Comparison of ENCODE assay signal across 2 cellular contexts in genomic region chr22:50326959-50327710, GRCh38.
A peak's percentile ranks its signal among the peaks of the same experiment; 100 is the strongest.
TF ChIP-seq lines count a peak whose summit lies in the region.

TSS of gene DENND6B (minus strand) at chr22:50327012. CDS start at chr22:50326988, 24 bp downstream.

TF ChIP-seq in HEK293, 187 proteins besides CTCF, POLR2A, EP300 and RAD21 (continued from another document and continues in another):
- TF ChIP-seq, protein P1, sequence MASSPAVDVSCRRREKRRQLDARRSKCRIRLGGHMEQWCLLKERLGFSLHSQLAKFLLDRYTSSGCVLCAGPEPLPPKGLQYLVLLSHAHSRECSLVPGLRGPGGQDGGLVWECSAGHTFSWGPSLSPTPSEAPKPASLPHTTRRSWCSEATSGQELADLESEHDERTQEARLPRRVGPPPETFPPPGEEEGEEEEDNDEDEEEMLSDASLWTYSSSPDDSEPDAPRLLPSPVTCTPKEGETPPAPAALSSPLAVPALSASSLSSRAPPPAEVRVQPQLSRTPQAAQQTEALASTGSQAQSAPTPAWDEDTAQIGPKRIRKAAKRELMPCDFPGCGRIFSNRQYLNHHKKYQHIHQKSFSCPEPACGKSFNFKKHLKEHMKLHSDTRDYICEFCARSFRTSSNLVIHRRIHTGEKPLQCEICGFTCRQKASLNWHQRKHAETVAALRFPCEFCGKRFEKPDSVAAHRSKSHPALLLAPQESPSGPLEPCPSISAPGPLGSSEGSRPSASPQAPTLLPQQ (tag by site-specific recombination; IDR thresholded peaks at IDR 0.05): peak; percentile 78
- TF ChIP-seq SP7 (tag by site-specific recombination; IDR thresholded peaks at IDR 0.05) (0 out of 2 replicates have a peak, but pooled peaks have one; percentile 35), PRDM6 (tag by site-specific recombination; IDR thresholded peaks at IDR 0.05) (no peak), ZNF37A (tag by site-specific recombination; IDR thresholded peaks at IDR 0.05) (no peak), ZNF621 (tag by site-specific recombination; IDR thresholded peaks at IDR 0.05) (no peak), ZNF626 (tag by site-specific recombination; IDR thresholded peaks at IDR 0.05) (no peak), ZSCAN30 (tag by site-specific recombination; IDR thresholded peaks at IDR 0.05) (peak; percentile 86), BCL11A (tag by site-specific recombination; IDR thresholded peaks at IDR 0.05; ENCODE audit: low read depth) (no peak), ZNF391 (tag by site-specific recombination; IDR thresholded peaks at IDR 0.05; ENCODE audit: borderline replicate concordance, low read depth) (no peak), YY2 (tag by site-specific recombination; IDR thresholded peaks at IDR 0.05) (peak; percentile 62; the same call in 1 of the 2 replicates), ZBTB11 (tag by site-specific recombination; conservative IDR thresholded peaks at IDR 0.05; ENCODE audit: low read depth) (peak; percentile 62), PRDM4 (tag by site-specific recombination; IDR thresholded peaks at IDR 0.05) (no peak), ZNF488 (tag by site-specific recombination; IDR thresholded peaks at IDR 0.05) (no peak), ZEB2 (tag by site-specific recombination; IDR thresholded peaks at IDR 0.05) (0 out of 2 replicates have a peak, but pooled peaks have one; percentile 18), ZNF335 (tag by site-specific recombination; conservative IDR thresholded peaks at IDR 0.05) (peak; percentile 56), IKZF3 (tag by site-specific recombination; IDR thresholded peaks at IDR 0.05) (no peak), SP3 (tag by site-specific recombination; IDR thresholded peaks at IDR 0.05) (no peak), ZFP37 (tag by site-specific recombination; IDR thresholded peaks at IDR 0.05) (no peak), ZNF324 (tag by site-specific recombination; IDR thresholded peaks at IDR 0.05) (no peak), ZNF121 (tag by site-specific recombination; IDR thresholded peaks at IDR 0.05) (0 out of 2 replicates have a peak, but pooled peaks have one; percentile 22), KLF1 (tag by site-specific recombination; IDR thresholded peaks at IDR 0.05) (no peak)

TF ChIP-seq in K562, 482 proteins besides CTCF, POLR2A, EP300 and RAD21 (continued from another document and continues in another):
- TF ChIP-seq, protein P2, sequence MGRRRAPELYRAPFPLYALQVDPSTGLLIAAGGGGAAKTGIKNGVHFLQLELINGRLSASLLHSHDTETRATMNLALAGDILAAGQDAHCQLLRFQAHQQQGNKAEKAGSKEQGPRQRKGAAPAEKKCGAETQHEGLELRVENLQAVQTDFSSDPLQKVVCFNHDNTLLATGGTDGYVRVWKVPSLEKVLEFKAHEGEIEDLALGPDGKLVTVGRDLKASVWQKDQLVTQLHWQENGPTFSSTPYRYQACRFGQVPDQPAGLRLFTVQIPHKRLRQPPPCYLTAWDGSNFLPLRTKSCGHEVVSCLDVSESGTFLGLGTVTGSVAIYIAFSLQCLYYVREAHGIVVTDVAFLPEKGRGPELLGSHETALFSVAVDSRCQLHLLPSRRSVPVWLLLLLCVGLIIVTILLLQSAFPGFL (CRISPR knock-in tag; IDR thresholded peaks at IDR 0.05): 0 out of 2 replicates have a peak, but pooled peaks have one; percentile 28
- TF ChIP-seq C11orf30 (IDR thresholded peaks at IDR 0.05; ENCODE audit: low read depth): peak; percentile 3; the same call in 1 of the 2 replicates
- peak; percentile 66 for TF ChIP-seq SP2 (IDR thresholded peaks at IDR 0.05; ENCODE audit: extremely low read depth, low read depth, low read length, poor library complexity, severe bottlenecking)
- TF ChIP-seq TEAD4 (IDR thresholded peaks at IDR 0.05; ENCODE audit: low read length): no peak
- no peak for TF ChIP-seq TEAD4 (CRISPR knock-in tag; IDR thresholded peaks at IDR 0.05; ENCODE audit: borderline replicate concordance)
- TF ChIP-seq, protein P3, sequence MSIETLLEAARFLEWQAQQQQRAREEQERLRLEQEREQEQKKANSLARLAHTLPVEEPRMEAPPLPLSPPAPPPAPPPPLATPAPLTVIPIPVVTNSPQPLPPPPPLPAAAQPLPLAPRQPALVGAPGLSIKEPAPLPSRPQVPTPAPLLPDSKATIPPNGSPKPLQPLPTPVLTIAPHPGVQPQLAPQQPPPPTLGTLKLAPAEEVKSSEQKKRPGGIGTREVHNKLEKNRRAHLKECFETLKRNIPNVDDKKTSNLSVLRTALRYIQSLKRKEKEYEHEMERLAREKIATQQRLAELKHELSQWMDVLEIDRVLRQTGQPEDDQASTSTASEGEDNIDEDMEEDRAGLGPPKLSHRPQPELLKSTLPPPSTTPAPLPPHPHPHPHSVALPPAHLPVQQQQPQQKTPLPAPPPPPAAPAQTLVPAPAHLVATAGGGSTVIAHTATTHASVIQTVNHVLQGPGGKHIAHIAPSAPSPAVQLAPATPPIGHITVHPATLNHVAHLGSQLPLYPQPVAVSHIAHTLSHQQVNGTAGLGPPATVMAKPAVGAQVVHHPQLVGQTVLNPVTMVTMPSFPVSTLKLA (conservative IDR thresholded peaks at IDR 0.05): peak in 1 of 2 experiments; percentile 57; a peak in 2 of 4 replicates
- peak; percentile 95 for TF ChIP-seq ELF1 (tag; IDR thresholded peaks at IDR 0.05)
- peak; percentile 78; the same call in 1 of the 2 replicates for TF ChIP-seq MAX (CRISPR knock-in tag; IDR thresholded peaks at IDR 0.05)
- TF ChIP-seq, protein P4, sequence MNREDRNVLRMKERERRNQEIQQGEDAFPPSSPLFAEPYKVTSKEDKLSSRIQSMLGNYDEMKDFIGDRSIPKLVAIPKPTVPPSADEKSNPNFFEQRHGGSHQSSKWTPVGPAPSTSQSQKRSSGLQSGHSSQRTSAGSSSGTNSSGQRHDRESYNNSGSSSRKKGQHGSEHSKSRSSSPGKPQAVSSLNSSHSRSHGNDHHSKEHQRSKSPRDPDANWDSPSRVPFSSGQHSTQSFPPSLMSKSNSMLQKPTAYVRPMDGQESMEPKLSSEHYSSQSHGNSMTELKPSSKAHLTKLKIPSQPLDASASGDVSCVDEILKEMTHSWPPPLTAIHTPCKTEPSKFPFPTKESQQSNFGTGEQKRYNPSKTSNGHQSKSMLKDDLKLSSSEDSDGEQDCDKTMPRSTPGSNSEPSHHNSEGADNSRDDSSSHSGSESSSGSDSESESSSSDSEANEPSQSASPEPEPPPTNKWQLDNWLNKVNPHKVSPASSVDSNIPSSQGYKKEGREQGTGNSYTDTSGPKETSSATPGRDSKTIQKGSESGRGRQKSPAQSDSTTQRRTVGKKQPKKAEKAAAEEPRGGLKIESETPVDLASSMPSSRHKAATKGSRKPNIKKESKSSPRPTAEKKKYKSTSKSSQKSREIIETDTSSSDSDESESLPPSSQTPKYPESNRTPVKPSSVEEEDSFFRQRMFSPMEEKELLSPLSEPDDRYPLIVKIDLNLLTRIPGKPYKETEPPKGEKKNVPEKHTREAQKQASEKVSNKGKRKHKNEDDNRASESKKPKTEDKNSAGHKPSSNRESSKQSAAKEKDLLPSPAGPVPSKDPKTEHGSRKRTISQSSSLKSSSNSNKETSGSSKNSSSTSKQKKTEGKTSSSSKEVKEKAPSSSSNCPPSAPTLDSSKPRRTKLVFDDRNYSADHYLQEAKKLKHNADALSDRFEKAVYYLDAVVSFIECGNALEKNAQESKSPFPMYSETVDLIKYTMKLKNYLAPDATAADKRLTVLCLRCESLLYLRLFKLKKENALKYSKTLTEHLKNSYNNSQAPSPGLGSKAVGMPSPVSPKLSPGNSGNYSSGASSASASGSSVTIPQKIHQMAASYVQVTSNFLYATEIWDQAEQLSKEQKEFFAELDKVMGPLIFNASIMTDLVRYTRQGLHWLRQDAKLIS (CRISPR knock-in tag; IDR thresholded peaks at IDR 0.05): peak; percentile 79; the same call in 1 of the 2 replicates
- TF ChIP-seq DNMT1 (IDR thresholded peaks at IDR 0.05): no peak
- TF ChIP-seq HMGN3 (IDR thresholded peaks at IDR 0.05; ENCODE audit: borderline replicate concordance, extremely low read depth, insufficient read length, low read depth, low read length): peak; percentile 69
- no peak for TF ChIP-seq PTTG1 (tag; IDR thresholded peaks at IDR 0.05; ENCODE audit: low read depth)
- TF ChIP-seq, protein P5, sequence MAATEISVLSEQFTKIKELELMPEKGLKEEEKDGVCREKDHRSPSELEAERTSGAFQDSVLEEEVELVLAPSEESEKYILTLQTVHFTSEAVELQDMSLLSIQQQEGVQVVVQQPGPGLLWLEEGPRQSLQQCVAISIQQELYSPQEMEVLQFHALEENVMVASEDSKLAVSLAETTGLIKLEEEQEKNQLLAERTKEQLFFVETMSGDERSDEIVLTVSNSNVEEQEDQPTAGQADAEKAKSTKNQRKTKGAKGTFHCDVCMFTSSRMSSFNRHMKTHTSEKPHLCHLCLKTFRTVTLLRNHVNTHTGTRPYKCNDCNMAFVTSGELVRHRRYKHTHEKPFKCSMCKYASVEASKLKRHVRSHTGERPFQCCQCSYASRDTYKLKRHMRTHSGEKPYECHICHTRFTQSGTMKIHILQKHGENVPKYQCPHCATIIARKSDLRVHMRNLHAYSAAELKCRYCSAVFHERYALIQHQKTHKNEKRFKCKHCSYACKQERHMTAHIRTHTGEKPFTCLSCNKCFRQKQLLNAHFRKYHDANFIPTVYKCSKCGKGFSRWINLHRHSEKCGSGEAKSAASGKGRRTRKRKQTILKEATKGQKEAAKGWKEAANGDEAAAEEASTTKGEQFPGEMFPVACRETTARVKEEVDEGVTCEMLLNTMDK (IDR thresholded peaks at IDR 0.05; ENCODE audit: borderline replicate concordance, insufficient read depth, low read depth, low read length, poor library complexity, severe bottlenecking): peak; percentile 80
- no peak for TF ChIP-seq ZFP36 (IDR thresholded peaks at IDR 0.05; ENCODE audit: low read depth, low read length, partially characterized antibody)
- TF ChIP-seq PHF20 (IDR thresholded peaks at IDR 0.05; ENCODE audit: partially characterized antibody): peak; percentile 64
- no peak for TF ChIP-seq XRCC5 (IDR thresholded peaks at IDR 0.05; ENCODE audit: low read depth, low read length)
- peak; percentile 41; the same call in 1 of the 2 replicates for TF ChIP-seq CREM (IDR thresholded peaks at IDR 0.05; ENCODE audit: low read depth)
- TF ChIP-seq KAT7 (CRISPR knock-in tag; IDR thresholded peaks at IDR 0.05; ENCODE audit: borderline replicate concordance): 0 out of 2 replicates have a peak, but pooled peaks have one; percentile 43
- peak in 1 of 2 experiments; percentile 42; a peak in 1 of 4 replicates for TF ChIP-seq TEAD1 (CRISPR knock-in tag; IDR thresholded peaks at IDR 0.05)
- peak; percentile 63; the same call in 1 of the 2 replicates for TF ChIP-seq EP400 (IDR thresholded peaks at IDR 0.05)
- TF ChIP-seq CBFA2T2 (conservative IDR thresholded peaks at IDR 0.05): no peak
- TF ChIP-seq NR4A1 (CRISPR knock-in tag; IDR thresholded peaks at IDR 0.05): no peak
- 0 out of 2 replicates have a peak, but pooled peaks have one; percentile 17 for TF ChIP-seq NR4A1 (tag; IDR thresholded peaks at IDR 0.05)
- TF ChIP-seq, protein P6, sequence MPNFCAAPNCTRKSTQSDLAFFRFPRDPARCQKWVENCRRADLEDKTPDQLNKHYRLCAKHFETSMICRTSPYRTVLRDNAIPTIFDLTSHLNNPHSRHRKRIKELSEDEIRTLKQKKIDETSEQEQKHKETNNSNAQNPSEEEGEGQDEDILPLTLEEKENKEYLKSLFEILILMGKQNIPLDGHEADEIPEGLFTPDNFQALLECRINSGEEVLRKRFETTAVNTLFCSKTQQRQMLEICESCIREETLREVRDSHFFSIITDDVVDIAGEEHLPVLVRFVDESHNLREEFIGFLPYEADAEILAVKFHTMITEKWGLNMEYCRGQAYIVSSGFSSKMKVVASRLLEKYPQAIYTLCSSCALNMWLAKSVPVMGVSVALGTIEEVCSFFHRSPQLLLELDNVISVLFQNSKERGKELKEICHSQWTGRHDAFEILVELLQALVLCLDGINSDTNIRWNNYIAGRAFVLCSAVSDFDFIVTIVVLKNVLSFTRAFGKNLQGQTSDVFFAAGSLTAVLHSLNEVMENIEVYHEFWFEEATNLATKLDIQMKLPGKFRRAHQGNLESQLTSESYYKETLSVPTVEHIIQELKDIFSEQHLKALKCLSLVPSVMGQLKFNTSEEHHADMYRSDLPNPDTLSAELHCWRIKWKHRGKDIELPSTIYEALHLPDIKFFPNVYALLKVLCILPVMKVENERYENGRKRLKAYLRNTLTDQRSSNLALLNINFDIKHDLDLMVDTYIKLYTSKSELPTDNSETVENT (CRISPR knock-in tag; IDR thresholded peaks at IDR 0.05): no peak
- TF ChIP-seq KAT8 (IDR thresholded peaks at IDR 0.05; ENCODE audit: low read depth): no peak
- no peak for TF ChIP-seq SMAD1 (IDR thresholded peaks at IDR 0.05; ENCODE audit: low read depth, low read length, partially characterized antibody)
- no peak for TF ChIP-seq HES1 (IDR thresholded peaks at IDR 0.05; ENCODE audit: low read depth)
- TF ChIP-seq ZFP30 (CRISPR knock-in tag; IDR thresholded peaks at IDR 0.05; ENCODE audit: borderline replicate concordance): no peak
- peak; percentile 74; the same call in 1 of the 2 replicates for TF ChIP-seq GATAD2B (IDR thresholded peaks at IDR 0.05; ENCODE audit: borderline replicate concordance)
- TF ChIP-seq SAFB (IDR thresholded peaks at IDR 0.05; ENCODE audit: borderline replicate concordance, low read depth, low read length): peak; percentile 87
- TF ChIP-seq SMAD2 (IDR thresholded peaks at IDR 0.05; ENCODE audit: low read depth, low read length): no peak
- TF ChIP-seq ZNF668 (CRISPR knock-in tag; IDR thresholded peaks at IDR 0.05): no peak
- TF ChIP-seq ZC3H8 (IDR thresholded peaks at IDR 0.05): no peak
- TF ChIP-seq, protein P7, sequence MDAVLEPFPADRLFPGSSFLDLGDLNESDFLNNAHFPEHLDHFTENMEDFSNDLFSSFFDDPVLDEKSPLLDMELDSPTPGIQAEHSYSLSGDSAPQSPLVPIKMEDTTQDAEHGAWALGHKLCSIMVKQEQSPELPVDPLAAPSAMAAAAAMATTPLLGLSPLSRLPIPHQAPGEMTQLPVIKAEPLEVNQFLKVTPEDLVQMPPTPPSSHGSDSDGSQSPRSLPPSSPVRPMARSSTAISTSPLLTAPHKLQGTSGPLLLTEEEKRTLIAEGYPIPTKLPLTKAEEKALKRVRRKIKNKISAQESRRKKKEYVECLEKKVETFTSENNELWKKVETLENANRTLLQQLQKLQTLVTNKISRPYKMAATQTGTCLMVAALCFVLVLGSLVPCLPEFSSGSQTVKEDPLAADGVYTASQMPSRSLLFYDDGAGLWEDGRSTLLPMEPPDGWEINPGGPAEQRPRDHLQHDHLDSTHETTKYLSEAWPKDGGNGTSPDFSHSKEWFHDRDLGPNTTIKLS (IDR thresholded peaks at IDR 0.05; ENCODE audit: borderline replicate concordance, low read depth): peak; percentile 80; the same call in 1 of the 2 replicates
